12 cellular contexts compared by ENCODE assay signal in the genomic region with DNA sequence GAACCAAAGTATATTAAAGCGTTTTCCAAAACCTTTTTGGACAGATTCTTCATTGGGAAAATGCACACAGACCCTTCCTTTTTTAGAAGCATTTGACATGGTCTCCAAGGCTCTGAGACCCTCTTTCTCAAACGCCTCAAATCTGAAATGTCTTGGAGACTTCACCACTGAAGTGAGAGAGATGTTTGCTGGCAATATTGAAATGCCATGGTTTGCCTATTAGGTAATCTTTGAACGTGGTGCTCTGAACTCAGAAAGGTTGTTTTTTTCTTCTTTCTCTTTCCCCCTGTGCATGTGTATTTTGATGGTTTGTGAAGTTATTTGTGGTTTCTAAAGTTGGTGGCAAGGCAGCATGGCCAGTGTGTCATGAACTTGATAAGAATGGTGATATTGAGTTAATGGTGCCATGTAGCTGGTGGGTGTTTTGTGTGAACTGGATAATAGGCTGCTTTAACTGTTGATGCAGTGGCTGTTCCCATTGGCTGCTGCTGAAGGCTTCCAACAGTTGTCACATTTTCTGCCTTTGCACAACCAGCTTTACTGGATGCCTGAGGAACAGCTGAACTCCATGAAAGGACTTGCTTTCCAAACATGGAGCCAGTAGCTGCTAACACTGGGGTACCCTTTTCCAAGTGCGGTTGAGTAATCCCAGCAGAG. TPM values are rescaled to one million over a fixed set of nuclear protein-coding genes. Genes with fewer than 3 reads are reported as not detected.
DNase-seq lines count a peak whose midpoint lies in the region; ATAC-seq, FAIRE-seq and TF ChIP-seq lines count a peak whose summit lies in the region.
"Had no signal": no experiment of that assay in that cellular context is flagged by ENCODE, and none has a peak within 500 bp of the region (broad histone marks: within the 10 kb centered on the region; RNA-seq: fewer than 3 reads in every experiment).

No MANE protein-coding gene starts in this region.

- DNase-seq in GM23338 (ENCODE audit: low spot score) (no peak), astrocyte (ENCODE audit: low read depth) (peak; percentile 20), left cardiac atrium (no peak), skeletal muscle cell (ENCODE audit: low read depth) (no peak), NCI-H2107 (lab: John Stamatoyannopoulos, UW) (no peak), stomach (no peak), posterior vena cava (ENCODE audit: low spot score) (no peak)
- no peak for DNase-seq in activated CD4-positive, alpha-beta T cell treated with anti-CD3 and anti-CD28 coated beads, Interleukin-2, amount 10 ng/mL, durations not matched to agents 7 days and 5 days
- DNase-seq: activated CD4-positive, alpha-beta T cell treated with anti-CD3 and anti-CD28 coated beads, Interleukin-2, amount 10 ng/mL, durations not matched to agents 24 days and 14 days; activated naive CD4-positive, alpha-beta T cell; effector memory CD4-positive, alpha-beta T cell; NCI-H510A had no signal

- H3K36me3 ChIP-seq in GM23338 (ENCODE audit: insufficient read depth) (no peaks in the 10 kb centered on the region), astrocyte (ENCODE audit: insufficient read depth, low read length) (peaks cover 4% of the 10 kb centered on the region), stomach (no peaks in the 10 kb centered on the region)

- TF ChIP-seq EP300 in stomach (IDR thresholded peaks at IDR 0.05): no peak

- H3K27me3 Mint-ChIP-seq in GM23338 (ENCODE audit: insufficient read depth, low read depth, poor library complexity) (peaks cover 14% of the 10 kb centered on the region), astrocyte (ENCODE audit: low read depth, unreplicated experiment) (peaks cover 2% of the 10 kb centered on the region)
- peaks cover 49% of the 10 kb centered on the region for H3K27me3 Mint-ChIP-seq in activated CD4-positive, alpha-beta T cell treated with anti-CD3 and anti-CD28 coated beads, Interleukin-2, amount 10 ng/mL, durations not matched to agents 7 days and 5 days

- H3K36me3 Mint-ChIP-seq in GM23338 (ENCODE audit: low read depth): no peaks in the 10 kb centered on the region
- peaks cover 2% of the 10 kb centered on the region for H3K36me3 Mint-ChIP-seq in astrocyte (ENCODE audit: low read depth, unreplicated experiment)
- H3K36me3 Mint-ChIP-seq in activated CD4-positive, alpha-beta T cell treated with anti-CD3 and anti-CD28 coated beads, Interleukin-2, amount 10 ng/mL, durations not matched to agents 7 days and 5 days (ENCODE audit: low read depth): no peaks in the 10 kb centered on the region

- H3K4me3 ChIP-seq in GM23338 (no peak overlapping the region), astrocyte (ENCODE audit: insufficient read depth, low read depth, low read length) (peak overlapping the region; percentile 88), skeletal muscle cell (ENCODE audit: low read depth, low read length) (peak overlapping the region; percentile 82), stomach (peak overlapping the region in 2 of 4 donors; percentile 46 to 48)

- H3K27ac ChIP-seq in GM23338 (ENCODE audit: low read depth) (no peak overlapping the region), astrocyte (ENCODE audit: low read depth, low read length) (no peak overlapping the region), stomach (peak overlapping the region in 2 of 5 donors; percentile 16 to 47)

- H3K9me2 ChIP-seq in GM23338 (ENCODE audit: insufficient read depth): peaks cover 17% of the 10 kb centered on the region

- 43 to 64% (median 58%) methylated on average over 4 of the region's 4 CpGs for WGBS in stomach, 5 donors

- no peak for TF ChIP-seq CTCF in GM23338 (conservative IDR thresholded peaks at IDR 0.05; ENCODE audit: low read depth in 2 of 2)
- no peak for TF ChIP-seq CTCF in astrocyte (IDR thresholded peaks at IDR 0.05; ENCODE audit: insufficient read depth, low read depth, low read length)
- no peak for TF ChIP-seq CTCF in stomach (IDR thresholded peaks at IDR 0.05)

- CTCF ChIA-PET in activated CD4-positive, alpha-beta T cell treated with anti-CD3 and anti-CD28 coated beads, Interleukin-2, amount 10 ng/mL, durations not matched to agents 7 days and 5 days (lab: Charles Lee): no interaction called here

- H3K4me2 ChIP-seq in GM23338: peak overlapping the region; percentile 100
- peak overlapping the region; percentile 91 for H3K4me2 ChIP-seq in astrocyte (ENCODE audit: low read length)

- H3K9me3 ChIP-seq in astrocyte (ENCODE audit: insufficient read depth, low read depth, low read length) (no peaks in the 10 kb centered on the region), stomach (no peaks in the 10 kb centered on the region)

- POLR2A ChIA-PET in activated CD4-positive, alpha-beta T cell treated with anti-CD3 and anti-CD28 coated beads, Interleukin-2, amount 10 ng/mL, durations not matched to agents 7 days and 5 days (lab: Charles Lee): no interaction called here

- H3K9ac ChIP-seq in astrocyte (ENCODE audit: low read length): peak overlapping the region; percentile 92

- H3K27ac Mint-ChIP-seq in GM23338 (no peak overlapping the region), astrocyte (ENCODE audit: unreplicated experiment) (no peak overlapping the region)
- H3K27ac Mint-ChIP-seq in activated CD4-positive, alpha-beta T cell treated with anti-CD3 and anti-CD28 coated beads, Interleukin-2, amount 10 ng/mL, durations not matched to agents 7 days and 5 days: no peak overlapping the region
- H3K27ac Mint-ChIP-seq: activated CD4-positive, alpha-beta T cell treated with anti-CD3 and anti-CD28 coated beads, Interleukin-2, amount 10 ng/mL, durations not matched to agents 24 days and 14 days had no signal

- H3K79me2 ChIP-seq in GM23338 (replicated peaks; ENCODE audit: insufficient read depth) (peaks cover 28% of the 10 kb centered on the region), astrocyte (ENCODE audit: insufficient read depth, low read length) (peaks cover 65% of the 10 kb centered on the region)

- H2AFZ ChIP-seq in GM23338 (no peak overlapping the region), astrocyte (ENCODE audit: low read depth, low read length) (no peak overlapping the region)

- H3K9me3 Mint-ChIP-seq in GM23338 (no peaks in the 10 kb centered on the region), astrocyte (ENCODE audit: unreplicated experiment) (peaks cover 2% of the 10 kb centered on the region)
- H3K9me3 Mint-ChIP-seq in activated CD4-positive, alpha-beta T cell treated with anti-CD3 and anti-CD28 coated beads, Interleukin-2, amount 10 ng/mL, durations not matched to agents 7 days and 5 days: no peaks in the 10 kb centered on the region
- H3K9me3 Mint-ChIP-seq: activated CD4-positive, alpha-beta T cell treated with anti-CD3 and anti-CD28 coated beads, Interleukin-2, amount 10 ng/mL, durations not matched to agents 24 days and 14 days had no signal

- TF ChIP-seq POLR2A in stomach (IDR thresholded peaks at IDR 0.05): no peak

- H3K27me3 ChIP-seq in GM23338 (ENCODE audit: insufficient read depth) (peaks cover 23% of the 10 kb centered on the region), astrocyte (ENCODE audit: insufficient read depth, low read length) (no peaks in the 10 kb centered on the region), stomach (peaks cover 0 to 47% (median 19%) of the 10 kb centered on the region in 3 donors)

- ATAC-seq in GM23338 (no peak), left cardiac atrium (peak; percentile 41 to 56)

- H3F3A ChIP-seq in GM23338 (replicated peaks; ENCODE audit: low read depth): no peaks in the 10 kb centered on the region

- H3K4me1 ChIP-seq in GM23338 (ENCODE audit: insufficient read depth) (peaks cover 14% of the 10 kb centered on the region; the same call in 1 of the 2 replicates), astrocyte (ENCODE audit: insufficient read depth, low read length) (peaks cover 11% of the 10 kb centered on the region), stomach (peaks cover 0 to 14% (median 10%) of the 10 kb centered on the region in 4 donors)

- intact Hi-C loops in left cardiac atrium (cut with DNase I): no loop called here
- intact Hi-C loops in stomach (cut with DNase I; ENCODE audit: low total_unique reads): no loop called here
- intact Hi-C loops in posterior vena cava (cut with DNase I): loop anchor here in 1 of 2 donors (2.0 kb wide), 1 partner anchor 325 kb away; no protein-coding TSS in a partner anchor

- H4K20me1 ChIP-seq in GM23338 (replicated peaks; ENCODE audit: insufficient read depth): no peaks in the 10 kb centered on the region
- H4K20me1 ChIP-seq in astrocyte (ENCODE audit: insufficient read depth, low read length): peaks cover 43% of the 10 kb centered on the region

- H3K4me3 Mint-ChIP-seq in GM23338 (peak overlapping the region; percentile 5; the same call in 1 of the 3 replicates), astrocyte (ENCODE audit: unreplicated experiment) (peak overlapping the region; percentile 94)
- no peak overlapping the region for H3K4me3 Mint-ChIP-seq in activated CD4-positive, alpha-beta T cell treated with anti-CD3 and anti-CD28 coated beads, Interleukin-2, amount 10 ng/mL, durations not matched to agents 7 days and 5 days

- peaks cover 9% of the 10 kb centered on the region; the same call in 2 of the 3 replicates for H3K4me1 Mint-ChIP-seq in GM23338
- peaks cover 7% of the 10 kb centered on the region for H3K4me1 Mint-ChIP-seq in astrocyte (ENCODE audit: low read depth, unreplicated experiment)
- H3K4me1 Mint-ChIP-seq in activated CD4-positive, alpha-beta T cell treated with anti-CD3 and anti-CD28 coated beads, Interleukin-2, amount 10 ng/mL, durations not matched to agents 7 days and 5 days: peaks cover 2% of the 10 kb centered on the region

- peak; percentile 34 for FAIRE-seq in astrocyte (lab: Jason Lieb, UNC)

TF ChIP-seq in GM23338, 12 proteins besides CTCF, POLR2A, EP300 and RAD21 (continues in another document):
- TF ChIP-seq CREB1 (CRISPR knock-in tag; IDR thresholded peaks at IDR 0.05; ENCODE audit: low read depth) (no peak), EZH2 (IDR thresholded peaks at IDR 0.05; ENCODE audit: low read depth, unreplicated experiment) (no peak)

RNA-seq across cellular contexts. Expression of a gene that starts 1.7 kb away (rescaled TPM):
- total RNA-seq in GM23338 (2014; rRNA removed; shearing (Covaris generic)): 7.9 and 8.3 TPM in 2 replicates
- polyA plus RNA-seq in GM23338 (2016; fragmentation: Nextera tagmentation; extraction: Ambion mirVana) (2.5 and 3.3 TPM in 2 replicates), stomach (1 to 10 TPM in 1 of 3 donors, under 1 TPM in 1, not detected in 1; 0.05 to 1.2 TPM)
- total RNA-seq in astrocyte (58.1 and 61.3 TPM in 2 replicates), left cardiac atrium (100 to 1,000 TPM in 1 of 2 donors, 10 to 100 TPM in 1; 97.6 to 102 TPM), stomach (1 to 10 TPM in 3 of 5 donors, not detected in 2; 1.3 to 6.2 (median 1.7) TPM), posterior vena cava (100 to 1,000 TPM in 1 of 2 donors, 10 to 100 TPM in 1; 65.6 to 101 TPM)
- under 1 TPM in 1 of 2 experiments, not detected in 1; 0.19 TPM for total RNA-seq in activated CD4-positive, alpha-beta T cell treated with anti-CD3 and anti-CD28 coated beads, Interleukin-2, amount 10 ng/mL, durations not matched to agents 7 days and 5 days
